In genomic region chr19:7351861-7352260, GRCh38 we compare ENCODE assay signal across 1 cellular context.
TF ChIP-seq lines count a peak whose summit lies in the region.

No MANE protein-coding gene starts in this region.

TF ChIP-seq in K562, 482 proteins besides CTCF, POLR2A, EP300 and RAD21:
- TF ChIP-seq ZKSCAN3 (CRISPR knock-in tag; IDR thresholded peaks at IDR 0.05) (no peak), EHMT2 (IDR thresholded peaks at IDR 0.05) (peak; percentile 71; the same call in 1 of the 2 replicates), HDAC2 (IDR thresholded peaks at IDR 0.05) (no peak), HDAC8 (tag; IDR thresholded peaks at IDR 0.05) (no peak)
